In genomic region chr5:56647109-56647863, GRCh38 we compare ENCODE assay signal across 1 cellular context.
TF ChIP-seq lines count a peak whose summit lies in the region.

No MANE protein-coding gene starts in this region.

TF ChIP-seq in GM23338, 12 proteins besides CTCF, POLR2A, EP300 and RAD21 (continued from another document):
- no peak for TF ChIP-seq REST (IDR thresholded peaks at IDR 0.05; ENCODE audit: unreplicated experiment)
- no peak for TF ChIP-seq EZH2 (IDR thresholded peaks at IDR 0.05; ENCODE audit: low read depth, unreplicated experiment)
- TF ChIP-seq ZNF331 (CRISPR knock-in tag; IDR thresholded peaks at IDR 0.05; ENCODE audit: low read depth), result no peak
- no peak for TF ChIP-seq CREB1 (CRISPR knock-in tag; IDR thresholded peaks at IDR 0.05; ENCODE audit: low read depth)
- no peak for TF ChIP-seq ZNF114 (CRISPR knock-in tag; IDR thresholded peaks at IDR 0.05)
- no peak for TF ChIP-seq POLR2AphosphoS5 (IDR thresholded peaks at IDR 0.05; ENCODE audit: low read depth)
- no peak for TF ChIP-seq JUNB (IDR thresholded peaks at IDR 0.05; ENCODE audit: unreplicated experiment)
- TF ChIP-seq ETS1 (IDR thresholded peaks at IDR 0.05), result no peak
- TF ChIP-seq STAT1 (IDR thresholded peaks at IDR 0.05; ENCODE audit: unreplicated experiment), result no peak
